1 cellular context compared by ENCODE assay signal in genomic region chr11:9001736-9002135, GRCh38.
TF ChIP-seq lines count a peak whose summit lies in the region.

No MANE protein-coding gene starts in this region.

TF ChIP-seq in GM23338, 12 proteins besides CTCF, POLR2A, EP300 and RAD21 (continued from another document):
- TF ChIP-seq CREB1 (CRISPR knock-in tag; IDR thresholded peaks at IDR 0.05; ENCODE audit: low read depth) (no peak), STAT1 (IDR thresholded peaks at IDR 0.05; ENCODE audit: unreplicated experiment) (no peak), POLR2AphosphoS5 (IDR thresholded peaks at IDR 0.05; ENCODE audit: low read depth) (no peak), NANOG (IDR thresholded peaks at IDR 0.05; ENCODE audit: borderline replicate concordance) (no peak), ZNF114 (CRISPR knock-in tag; IDR thresholded peaks at IDR 0.05) (no peak), ZNF331 (CRISPR knock-in tag; IDR thresholded peaks at IDR 0.05; ENCODE audit: low read depth) (no peak), JUNB (IDR thresholded peaks at IDR 0.05; ENCODE audit: unreplicated experiment) (no peak), ETS1 (IDR thresholded peaks at IDR 0.05) (no peak)
